ENCODE assay signal across 1 cellular context in the genomic region with DNA sequence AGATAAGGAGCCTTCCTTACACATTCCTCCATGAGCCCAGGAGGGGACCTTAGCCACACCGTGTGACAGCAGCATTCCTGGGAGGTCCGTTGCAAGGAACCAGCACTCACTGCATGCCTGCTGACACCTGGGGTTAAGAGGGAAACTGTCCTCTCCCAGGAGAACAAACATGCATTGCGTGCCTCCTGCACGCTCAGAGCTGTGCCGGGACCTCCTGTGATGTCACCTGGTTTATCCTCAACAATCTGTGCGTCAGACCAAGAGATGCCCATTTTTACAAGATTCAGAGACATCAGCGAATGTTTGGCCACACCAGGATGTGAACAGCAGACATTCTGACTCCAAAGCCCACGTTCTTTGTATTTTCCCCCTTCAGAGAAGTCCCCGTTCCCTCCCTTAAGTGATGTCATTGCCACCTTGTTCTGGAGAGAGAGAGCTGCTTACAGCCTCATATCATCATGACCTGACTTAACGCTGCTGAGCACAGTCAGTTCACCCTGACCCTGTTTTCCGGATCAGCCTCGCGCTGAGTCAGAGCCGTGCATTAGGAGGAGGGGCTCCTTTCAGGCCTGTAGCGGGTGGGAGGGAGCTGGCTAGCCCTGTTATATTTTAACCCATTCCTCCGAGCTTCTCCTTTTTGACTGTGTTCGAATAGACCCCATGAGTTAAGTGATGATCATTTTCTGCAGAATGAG.
A peak's percentile ranks its signal among the peaks of the same experiment; 100 is the strongest.
TF ChIP-seq lines count a peak whose summit lies in the region.

No MANE protein-coding gene starts in this region.

TF ChIP-seq in HepG2, 621 proteins besides CTCF, POLR2A, EP300 and RAD21 (continued from another document and continues in another):
- TF ChIP-seq, protein P1, sequence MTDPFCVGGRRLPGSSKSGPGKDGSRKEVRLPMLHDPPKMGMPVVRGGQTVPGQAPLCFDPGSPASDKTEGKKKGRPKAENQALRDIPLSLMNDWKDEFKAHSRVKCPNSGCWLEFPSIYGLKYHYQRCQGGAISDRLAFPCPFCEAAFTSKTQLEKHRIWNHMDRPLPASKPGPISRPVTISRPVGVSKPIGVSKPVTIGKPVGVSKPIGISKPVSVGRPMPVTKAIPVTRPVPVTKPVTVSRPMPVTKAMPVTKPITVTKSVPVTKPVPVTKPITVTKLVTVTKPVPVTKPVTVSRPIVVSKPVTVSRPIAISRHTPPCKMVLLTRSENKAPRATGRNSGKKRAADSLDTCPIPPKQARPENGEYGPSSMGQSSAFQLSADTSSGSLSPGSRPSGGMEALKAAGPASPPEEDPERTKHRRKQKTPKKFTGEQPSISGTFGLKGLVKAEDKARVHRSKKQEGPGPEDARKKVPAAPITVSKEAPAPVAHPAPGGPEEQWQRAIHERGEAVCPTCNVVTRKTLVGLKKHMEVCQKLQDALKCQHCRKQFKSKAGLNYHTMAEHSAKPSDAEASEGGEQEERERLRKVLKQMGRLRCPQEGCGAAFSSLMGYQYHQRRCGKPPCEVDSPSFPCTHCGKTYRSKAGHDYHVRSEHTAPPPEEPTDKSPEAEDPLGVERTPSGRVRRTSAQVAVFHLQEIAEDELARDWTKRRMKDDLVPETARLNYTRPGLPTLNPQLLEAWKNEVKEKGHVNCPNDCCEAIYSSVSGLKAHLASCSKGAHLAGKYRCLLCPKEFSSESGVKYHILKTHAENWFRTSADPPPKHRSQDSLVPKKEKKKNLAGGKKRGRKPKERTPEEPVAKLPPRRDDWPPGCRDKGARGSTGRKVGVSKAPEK (CRISPR knock-in tag; IDR thresholded peaks at IDR 0.05; ENCODE audit: borderline replicate concordance), result 0 out of 2 replicates have a peak, but pooled peaks have one; percentile 70
- TF ChIP-seq ZNF3 (CRISPR knock-in tag; IDR thresholded peaks at IDR 0.05) (no peak), ZNF605 (CRISPR knock-in tag; IDR thresholded peaks at IDR 0.05) (0 out of 2 replicates have a peak, but pooled peaks have one; percentile 71), IRF2 (CRISPR knock-in tag; IDR thresholded peaks at IDR 0.05) (0 out of 2 replicates have a peak, but pooled peaks have one; percentile 18), CBX5 (CRISPR knock-in tag; IDR thresholded peaks at IDR 0.05; ENCODE audit: borderline replicate concordance) (peak; percentile 40; the same call in 1 of the 2 replicates), ZMYM2 (CRISPR knock-in tag; IDR thresholded peaks at IDR 0.05) (peak; percentile 66; the same call in 1 of the 2 replicates), ZSCAN9 (CRISPR knock-in tag; IDR thresholded peaks at IDR 0.05; ENCODE audit: borderline replicate concordance) (0 out of 2 replicates have a peak, but pooled peaks have one; percentile 31), ZNF547 (CRISPR knock-in tag; IDR thresholded peaks at IDR 0.05) (no peak), BORCS8-MEF2B (CRISPR knock-in tag; IDR thresholded peaks at IDR 0.05) (peak; percentile 62), ZFP37 (CRISPR knock-in tag; IDR thresholded peaks at IDR 0.05; ENCODE audit: borderline replicate concordance) (no peak), SP4 (CRISPR knock-in tag; IDR thresholded peaks at IDR 0.05) (0 out of 2 replicates have a peak, but pooled peaks have one; percentile 6), GZF1 (CRISPR knock-in tag; IDR thresholded peaks at IDR 0.05) (no peak), ZEB1 (IDR thresholded peaks at IDR 0.05; ENCODE audit: insufficient replicate concordance, low read depth) (no peak), ZMYM4 (CRISPR knock-in tag; IDR thresholded peaks at IDR 0.05) (0 out of 2 replicates have a peak, but pooled peaks have one; percentile 28), ZNF317 (CRISPR knock-in tag; IDR thresholded peaks at IDR 0.05) (peak; percentile 65; the same call in 1 of the 2 replicates), SMAD1 (CRISPR knock-in tag; IDR thresholded peaks at IDR 0.05; ENCODE audit: borderline replicate concordance, low read depth) (peak; percentile 83; the same call in 1 of the 2 replicates), SNRNP70 (IDR thresholded peaks at IDR 0.05; ENCODE audit: low read depth, low read length) (no peak), SALL1 (CRISPR knock-in tag; IDR thresholded peaks at IDR 0.05) (peak; percentile 68), TAF1 (CRISPR knock-in tag; IDR thresholded peaks at IDR 0.05) (no peak; the same call in 1 of the 2 replicates), NCOA5 (CRISPR knock-in tag; IDR thresholded peaks at IDR 0.05) (no peak), NFIC (IDR thresholded peaks at IDR 0.05; ENCODE audit: low read length) (no peak), ZNF235 (CRISPR knock-in tag; IDR thresholded peaks at IDR 0.05; ENCODE audit: borderline replicate concordance) (0 out of 2 replicates have a peak, but pooled peaks have one; percentile 58), ZSCAN12 (CRISPR knock-in tag; IDR thresholded peaks at IDR 0.05) (no peak), ZNF577 (CRISPR knock-in tag; IDR thresholded peaks at IDR 0.05; ENCODE audit: borderline replicate concordance, low read depth) (no peak), ARNT (IDR thresholded peaks at IDR 0.05) (no peak)
- TF ChIP-seq, protein P2, sequence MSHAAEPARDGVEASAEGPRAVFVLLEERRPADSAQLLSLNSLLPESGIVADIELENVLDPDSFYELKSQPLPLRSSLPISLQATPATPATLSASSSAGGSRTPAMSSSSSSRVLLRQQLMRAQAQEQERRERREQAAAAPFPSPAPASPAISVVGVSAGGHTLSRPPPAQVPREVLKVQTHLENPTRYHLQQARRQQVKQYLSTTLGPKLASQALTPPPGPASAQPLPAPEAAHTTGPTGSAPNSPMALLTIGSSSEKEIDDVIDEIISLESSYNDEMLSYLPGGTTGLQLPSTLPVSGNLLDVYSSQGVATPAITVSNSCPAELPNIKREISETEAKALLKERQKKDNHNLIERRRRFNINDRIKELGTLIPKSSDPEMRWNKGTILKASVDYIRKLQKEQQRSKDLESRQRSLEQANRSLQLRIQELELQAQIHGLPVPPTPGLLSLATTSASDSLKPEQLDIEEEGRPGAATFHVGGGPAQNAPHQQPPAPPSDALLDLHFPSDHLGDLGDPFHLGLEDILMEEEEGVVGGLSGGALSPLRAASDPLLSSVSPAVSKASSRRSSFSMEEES (CRISPR knock-in tag; IDR thresholded peaks at IDR 0.05), result no peak
- TF ChIP-seq, protein P3, sequence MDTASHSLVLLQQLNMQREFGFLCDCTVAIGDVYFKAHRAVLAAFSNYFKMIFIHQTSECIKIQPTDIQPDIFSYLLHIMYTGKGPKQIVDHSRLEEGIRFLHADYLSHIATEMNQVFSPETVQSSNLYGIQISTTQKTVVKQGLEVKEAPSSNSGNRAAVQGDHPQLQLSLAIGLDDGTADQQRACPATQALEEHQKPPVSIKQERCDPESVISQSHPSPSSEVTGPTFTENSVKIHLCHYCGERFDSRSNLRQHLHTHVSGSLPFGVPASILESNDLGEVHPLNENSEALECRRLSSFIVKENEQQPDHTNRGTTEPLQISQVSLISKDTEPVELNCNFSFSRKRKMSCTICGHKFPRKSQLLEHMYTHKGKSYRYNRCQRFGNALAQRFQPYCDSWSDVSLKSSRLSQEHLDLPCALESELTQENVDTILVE (CRISPR knock-in tag; IDR thresholded peaks at IDR 0.05), result no peak
- TF ChIP-seq, protein P4, sequence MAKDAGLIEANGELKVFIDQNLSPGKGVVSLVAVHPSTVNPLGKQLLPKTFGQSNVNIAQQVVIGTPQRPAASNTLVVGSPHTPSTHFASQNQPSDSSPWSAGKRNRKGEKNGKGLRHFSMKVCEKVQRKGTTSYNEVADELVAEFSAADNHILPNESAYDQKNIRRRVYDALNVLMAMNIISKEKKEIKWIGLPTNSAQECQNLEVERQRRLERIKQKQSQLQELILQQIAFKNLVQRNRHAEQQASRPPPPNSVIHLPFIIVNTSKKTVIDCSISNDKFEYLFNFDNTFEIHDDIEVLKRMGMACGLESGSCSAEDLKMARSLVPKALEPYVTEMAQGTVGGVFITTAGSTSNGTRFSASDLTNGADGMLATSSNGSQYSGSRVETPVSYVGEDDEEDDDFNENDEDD (CRISPR knock-in tag; IDR thresholded peaks at IDR 0.05; ENCODE audit: borderline replicate concordance), result no peak; the same call in 1 of the 2 replicates
- TF ChIP-seq, protein P5, sequence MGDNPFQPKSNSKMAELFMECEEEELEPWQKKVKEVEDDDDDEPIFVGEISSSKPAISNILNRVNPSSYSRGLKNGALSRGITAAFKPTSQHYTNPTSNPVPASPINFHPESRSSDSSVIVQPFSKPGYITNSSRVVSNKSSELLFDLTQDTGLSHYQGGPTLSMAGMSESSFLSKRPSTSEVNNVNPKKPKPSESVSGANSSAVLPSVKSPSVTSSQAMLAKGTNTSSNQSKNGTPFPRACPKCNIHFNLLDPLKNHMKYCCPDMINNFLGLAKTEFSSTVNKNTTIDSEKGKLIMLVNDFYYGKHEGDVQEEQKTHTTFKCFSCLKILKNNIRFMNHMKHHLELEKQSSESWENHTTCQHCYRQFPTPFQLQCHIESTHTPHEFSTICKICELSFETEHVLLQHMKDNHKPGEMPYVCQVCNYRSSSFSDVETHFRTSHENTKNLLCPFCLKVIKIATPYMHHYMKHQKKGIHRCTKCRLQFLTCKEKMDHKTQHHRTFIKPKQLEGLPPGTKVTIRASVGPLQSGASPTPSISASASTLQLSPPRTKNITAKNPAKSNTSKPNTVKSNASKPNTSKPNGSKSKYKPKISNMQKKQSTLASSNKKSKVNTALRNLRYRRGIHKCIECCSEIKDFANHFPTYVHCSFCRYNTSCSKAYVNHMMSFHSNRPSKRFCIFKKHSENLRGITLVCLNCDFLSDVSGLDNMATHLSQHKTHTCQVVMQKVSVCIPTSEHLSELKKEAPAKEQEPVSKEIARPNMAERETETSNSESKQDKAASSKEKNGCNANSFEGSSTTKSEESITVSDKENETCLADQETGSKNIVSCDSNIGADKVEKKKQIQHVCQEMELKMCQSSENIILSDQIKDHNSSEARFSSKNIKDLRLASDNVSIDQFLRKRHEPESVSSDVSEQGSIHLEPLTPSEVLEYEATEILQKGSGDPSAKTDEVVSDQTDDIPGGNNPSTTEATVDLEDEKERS (CRISPR knock-in tag; IDR thresholded peaks at IDR 0.05), result 0 out of 2 replicates have a peak, but pooled peaks have one; percentile 29
- TF ChIP-seq, protein P6, sequence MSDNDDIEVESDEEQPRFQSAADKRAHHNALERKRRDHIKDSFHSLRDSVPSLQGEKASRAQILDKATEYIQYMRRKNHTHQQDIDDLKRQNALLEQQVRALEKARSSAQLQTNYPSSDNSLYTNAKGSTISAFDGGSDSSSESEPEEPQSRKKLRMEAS (IDR thresholded peaks at IDR 0.05), result peak; percentile 29; the same call in 1 of the 2 replicates
- TF ChIP-seq, protein P7, sequence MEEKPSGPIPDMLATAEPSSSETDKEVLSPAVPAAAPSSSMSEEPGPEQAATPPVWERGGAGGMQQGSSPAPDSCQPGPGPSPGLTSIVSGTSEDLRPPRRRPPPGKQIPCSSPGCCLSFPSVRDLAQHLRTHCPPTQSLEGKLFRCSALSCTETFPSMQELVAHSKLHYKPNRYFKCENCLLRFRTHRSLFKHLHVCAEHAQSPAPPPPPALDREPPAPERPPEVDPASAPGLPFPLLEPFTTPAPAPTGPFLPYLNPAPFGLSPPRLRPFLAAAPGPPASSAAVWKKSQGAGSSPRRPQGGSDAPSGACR (CRISPR knock-in tag; IDR thresholded peaks at IDR 0.05), result peak; percentile 61; the same call in 1 of the 2 replicates
- TF ChIP-seq, protein P8, sequence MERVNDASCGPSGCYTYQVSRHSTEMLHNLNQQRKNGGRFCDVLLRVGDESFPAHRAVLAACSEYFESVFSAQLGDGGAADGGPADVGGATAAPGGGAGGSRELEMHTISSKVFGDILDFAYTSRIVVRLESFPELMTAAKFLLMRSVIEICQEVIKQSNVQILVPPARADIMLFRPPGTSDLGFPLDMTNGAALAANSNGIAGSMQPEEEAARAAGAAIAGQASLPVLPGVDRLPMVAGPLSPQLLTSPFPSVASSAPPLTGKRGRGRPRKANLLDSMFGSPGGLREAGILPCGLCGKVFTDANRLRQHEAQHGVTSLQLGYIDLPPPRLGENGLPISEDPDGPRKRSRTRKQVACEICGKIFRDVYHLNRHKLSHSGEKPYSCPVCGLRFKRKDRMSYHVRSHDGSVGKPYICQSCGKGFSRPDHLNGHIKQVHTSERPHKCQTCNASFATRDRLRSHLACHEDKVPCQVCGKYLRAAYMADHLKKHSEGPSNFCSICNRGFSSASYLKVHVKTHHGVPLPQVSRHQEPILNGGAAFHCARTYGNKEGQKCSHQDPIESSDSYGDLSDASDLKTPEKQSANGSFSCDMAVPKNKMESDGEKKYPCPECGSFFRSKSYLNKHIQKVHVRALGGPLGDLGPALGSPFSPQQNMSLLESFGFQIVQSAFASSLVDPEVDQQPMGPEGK (CRISPR knock-in tag; IDR thresholded peaks at IDR 0.05), result peak; percentile 47; the same call in 1 of the 2 replicates
- TF ChIP-seq, protein P9, sequence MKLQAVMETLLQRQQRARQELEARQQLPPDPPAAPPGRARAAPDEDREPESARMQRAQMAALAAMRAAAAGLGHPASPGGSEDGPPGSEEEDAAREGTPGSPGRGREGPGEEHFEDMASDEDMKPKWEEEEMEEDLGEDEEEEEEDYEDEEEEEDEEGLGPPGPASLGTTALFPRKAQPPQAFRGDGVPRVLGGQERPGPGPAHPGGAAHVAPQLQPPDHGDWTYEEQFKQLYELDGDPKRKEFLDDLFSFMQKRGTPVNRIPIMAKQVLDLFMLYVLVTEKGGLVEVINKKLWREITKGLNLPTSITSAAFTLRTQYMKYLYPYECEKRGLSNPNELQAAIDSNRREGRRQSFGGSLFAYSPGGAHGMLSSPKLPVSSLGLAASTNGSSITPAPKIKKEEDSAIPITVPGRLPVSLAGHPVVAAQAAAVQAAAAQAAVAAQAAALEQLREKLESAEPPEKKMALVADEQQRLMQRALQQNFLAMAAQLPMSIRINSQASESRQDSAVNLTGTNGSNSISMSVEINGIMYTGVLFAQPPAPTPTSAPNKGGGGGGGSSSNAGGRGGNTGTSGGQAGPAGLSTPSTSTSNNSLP (IDR thresholded peaks at IDR 0.05; ENCODE audit: low read depth, low read length), result 0 out of 2 replicates have a peak, but pooled peaks have one; percentile 13
- TF ChIP-seq, protein P10, sequence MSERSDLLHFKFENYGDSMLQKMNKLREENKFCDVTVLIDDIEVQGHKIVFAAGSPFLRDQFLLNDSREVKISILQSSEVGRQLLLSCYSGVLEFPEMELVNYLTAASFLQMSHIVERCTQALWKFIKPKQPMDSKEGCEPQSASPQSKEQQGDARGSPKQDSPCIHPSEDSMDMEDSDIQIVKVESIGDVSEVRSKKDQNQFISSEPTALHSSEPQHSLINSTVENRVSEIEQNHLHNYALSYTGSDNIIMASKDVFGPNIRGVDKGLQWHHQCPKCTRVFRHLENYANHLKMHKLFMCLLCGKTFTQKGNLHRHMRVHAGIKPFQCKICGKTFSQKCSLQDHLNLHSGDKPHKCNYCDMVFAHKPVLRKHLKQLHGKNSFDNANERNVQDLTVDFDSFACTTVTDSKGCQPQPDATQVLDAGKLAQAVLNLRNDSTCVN (CRISPR knock-in tag; IDR thresholded peaks at IDR 0.05; ENCODE audit: borderline replicate concordance), result peak; percentile 74
